8 cellular contexts compared by ENCODE assay signal in the genomic region with DNA sequence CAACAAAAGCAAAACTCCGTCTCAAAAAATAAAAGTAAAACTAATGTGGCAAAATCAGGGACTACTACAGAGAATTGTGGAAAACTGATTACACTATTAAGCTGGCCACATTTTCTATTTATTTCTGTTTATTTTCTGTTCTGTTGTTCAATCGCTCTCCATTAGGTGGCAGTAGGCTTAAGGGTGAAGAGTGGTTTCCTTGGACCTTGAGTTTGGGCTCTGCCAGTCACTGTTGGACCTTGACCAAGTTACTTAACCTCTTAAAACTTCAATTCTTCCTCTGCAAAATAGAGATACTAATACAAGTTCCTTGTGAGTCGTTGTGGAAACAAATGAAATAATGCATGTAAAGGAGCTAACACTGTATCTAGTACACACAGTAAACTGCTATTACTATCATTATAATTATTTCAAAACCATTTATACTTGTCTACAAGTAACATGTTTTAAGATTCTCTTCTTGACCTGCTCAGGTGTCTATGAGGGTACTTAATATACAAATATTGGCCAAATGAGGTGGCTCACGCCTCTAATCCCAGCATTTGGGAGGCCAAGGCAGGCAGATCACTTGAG. TPM values are rescaled to one million over a fixed set of nuclear protein-coding genes. Genes with fewer than 3 reads are reported as not detected.
DNase-seq lines count a peak whose midpoint lies in the region; ATAC-seq and TF ChIP-seq lines count a peak whose summit lies in the region.

No MANE protein-coding gene starts in this region.

- no peak overlapping the region for H2BK5ac ChIP-seq in mesendoderm (ENCODE audit: low read length)

- no peaks in the 10 kb centered on the region for H3K27me3 Mint-ChIP-seq in endodermal cell (ENCODE audit: insufficient read depth)

- no peaks in the 10 kb centered on the region for H3K9me2 ChIP-seq in OCI-LY1 (ENCODE audit: low read depth, low read length)

- H2AK5ac ChIP-seq in mesendoderm (ENCODE audit: low read length): no peak overlapping the region

- no peak overlapping the region for H3K4ac ChIP-seq in mesendoderm (ENCODE audit: low read depth, low read length)

- TF ChIP-seq CTCF in OCI-LY1 (IDR thresholded peaks at IDR 0.05; ENCODE audit: low read length): peak; percentile 75
- peak; percentile 85 for TF ChIP-seq CTCF in endodermal cell (conservative IDR thresholded peaks at IDR 0.05)

- no peaks in the 10 kb centered on the region for H3F3A ChIP-seq in OCI-LY1 (ENCODE audit: insufficient read depth, low read length)

- H3K36me3 Mint-ChIP-seq in endodermal cell (ENCODE audit: low read depth): peaks cover 46% of the 10 kb centered on the region

- H3K18ac ChIP-seq in mesendoderm (ENCODE audit: low read length): no peak overlapping the region

- H3K9ac ChIP-seq in OCI-LY1 (ENCODE audit: low read length) (no peak overlapping the region), endodermal cell (ENCODE audit: extremely low read depth, low read length, poor library complexity, severe bottlenecking) (no peak overlapping the region), mesendoderm (ENCODE audit: low read length) (no peak overlapping the region)

- H3K9me3 ChIP-seq in OCI-LY1 (ENCODE audit: low read length): no peaks in the 10 kb centered on the region
- no peaks in the 10 kb centered on the region for H3K9me3 ChIP-seq in endodermal cell (ENCODE audit: control insufficient read depth, low read length)

- H4K5ac ChIP-seq in mesendoderm (ENCODE audit: low read length): no peak overlapping the region

- H3K79me2 ChIP-seq in OCI-LY1 (ENCODE audit: insufficient read depth, low read length) (no peaks in the 10 kb centered on the region), mesendoderm (ENCODE audit: control insufficient read depth, insufficient read depth, low read length) (no peaks in the 10 kb centered on the region)

- no peak overlapping the region for H4K8ac ChIP-seq in mesendoderm (ENCODE audit: low read depth, low read length)

- 56 to 69% methylated on average over 3 to 4 of the region's 4 CpGs for WGBS in endodermal cell (ENCODE audit: insufficient coverage in 1 of 2, insufficient read length in 1 of 2), 2 experiments
- WGBS in mesendoderm (ENCODE audit: extremely low coverage, insufficient coverage, low lambda C conversion rate): no CpG with 5 or more reads among the region's 4 CpGs

- no peaks in the 10 kb centered on the region; the same call in 1 of the 2 replicates for H3K36me3 ChIP-seq in H7 (replicated peaks; ENCODE audit: control insufficient read depth, insufficient read depth, low read length)
- peaks cover 17% of the 10 kb centered on the region; the same call in 1 of the 2 replicates for H3K36me3 ChIP-seq in OCI-LY1 (ENCODE audit: insufficient read depth, low read length)
- peaks cover 20% of the 10 kb centered on the region for H3K36me3 ChIP-seq in endodermal cell (ENCODE audit: control insufficient read depth, insufficient read depth, low read length)
- no peaks in the 10 kb centered on the region for H3K36me3 ChIP-seq in mesendoderm (ENCODE audit: control insufficient read depth, insufficient read depth, low read length)

- H3K27ac Mint-ChIP-seq in endodermal cell: no peak overlapping the region

- H3K79me1 ChIP-seq in mesendoderm (ENCODE audit: low read length): no peaks in the 10 kb centered on the region

- peak; percentile 72 for DNase-seq in ELR (ENCODE audit: low read depth)
- peak; percentile 27 for DNase-seq in H7
- no peak for DNase-seq in endodermal cell
- peak; percentile 63 for DNase-seq in mesendoderm

- H2BK120ac ChIP-seq in mesendoderm (ENCODE audit: low read depth, low read length): no peak overlapping the region

- no peak overlapping the region for H2AFZ ChIP-seq in OCI-LY1 (ENCODE audit: low read length)

- H3K27ac ChIP-seq in OCI-LY1 (ENCODE audit: low read depth, low read length, poor library complexity, severe bottlenecking) (no peak overlapping the region), endodermal cell (ENCODE audit: low read depth, low read length) (no peak overlapping the region), mesendoderm (ENCODE audit: low read depth, low read length) (no peak overlapping the region)

- H3K4me1 ChIP-seq in OCI-LY1 (ENCODE audit: insufficient read depth, low read length, severe bottlenecking): no peaks in the 10 kb centered on the region
- no peaks in the 10 kb centered on the region for H3K4me1 ChIP-seq in endodermal cell (ENCODE audit: control insufficient read depth, insufficient read depth, low read length)
- H3K4me1 ChIP-seq in mesendoderm (ENCODE audit: control insufficient read depth, low read depth, low read length): no peaks in the 10 kb centered on the region

- no peaks in the 10 kb centered on the region for H3K27me3 ChIP-seq in H7 (ENCODE audit: control insufficient read depth, insufficient read depth, low read length)
- no peaks in the 10 kb centered on the region for H3K27me3 ChIP-seq in OCI-LY1 (ENCODE audit: insufficient read depth, low read length)
- no peaks in the 10 kb centered on the region for H3K27me3 ChIP-seq in endodermal cell (ENCODE audit: control insufficient read depth, insufficient read depth, low read length, poor library complexity, severe bottlenecking)
- H3K27me3 ChIP-seq in mesendoderm (ENCODE audit: insufficient read depth, low read length, poor library complexity): no peaks in the 10 kb centered on the region

- H3K4me2 ChIP-seq in OCI-LY1 (ENCODE audit: low read length) (no peak overlapping the region), mesendoderm (ENCODE audit: low read length) (no peak overlapping the region)

- no peak overlapping the region for H3K23ac ChIP-seq in mesendoderm (ENCODE audit: low read length)

- ATAC-seq in HG03135 (IDR thresholded peaks at IDR 0.05; ENCODE audit: unreplicated experiment): no peak
- no peak for ATAC-seq in GM21447 (IDR thresholded peaks at IDR 0.05; ENCODE audit: unreplicated experiment)
- no peak for ATAC-seq in GM19455 (IDR thresholded peaks at IDR 0.05; ENCODE audit: unreplicated experiment)

- H3K4me3 Mint-ChIP-seq in endodermal cell: no peak overlapping the region

- no peaks in the 10 kb centered on the region for H3K9me3 Mint-ChIP-seq in endodermal cell

- H3K56ac ChIP-seq in mesendoderm (ENCODE audit: low read length): no peak overlapping the region

- H3K4me1 Mint-ChIP-seq in endodermal cell: no peaks in the 10 kb centered on the region

- H4K20me1 ChIP-seq in OCI-LY1 (ENCODE audit: insufficient read depth, low read length): no peaks in the 10 kb centered on the region

- H2BK15ac ChIP-seq in mesendoderm (replicated peaks; ENCODE audit: low read depth): no peak overlapping the region

- H3K4me3 ChIP-seq in H7 (ENCODE audit: insufficient read depth, low read depth, low read length) (no peak overlapping the region), OCI-LY1 (ENCODE audit: low read depth, low read length, poor library complexity, severe bottlenecking) (no peak overlapping the region), endodermal cell (ENCODE audit: low read length) (no peak overlapping the region), mesendoderm (ENCODE audit: low read length) (no peak overlapping the region)

RNA-seq across cellular contexts. Expression of a gene that starts 15.2 kb away (rescaled TPM):
- 20.9 and 35.0 TPM in 2 replicates for total RNA-seq in H7 (2014; rRNA removed; shearing (Covaris generic))
- total RNA-seq in endodermal cell: 10 to 100 TPM; 18.3 to 22.7 TPM
- polyA plus RNA-seq in endodermal cell (2013, experiment 1 of 2): 36.7 TPM
- polyA plus RNA-seq in endodermal cell (2013, experiment 2 of 2): 30.2 TPM
- 6.6 TPM for polyA plus RNA-seq in mesendoderm (2013, experiment 1 of 2)
- polyA plus RNA-seq in mesendoderm (2013, experiment 2 of 2): 6.2 TPM

RNA-seq across cellular contexts. Expression of a gene that starts 46.6 kb away (rescaled TPM):
- 9.1 TPM in 2 replicates for total RNA-seq in H7 (2014; rRNA removed; shearing (Covaris generic))
- total RNA-seq in endodermal cell: 10 to 100 TPM; 23.2 to 28.6 TPM
- 24.5 TPM for polyA plus RNA-seq in endodermal cell (2013, experiment 1 of 2)
- 21.6 TPM for polyA plus RNA-seq in endodermal cell (2013, experiment 2 of 2)
- polyA plus RNA-seq in mesendoderm (2013, experiment 1 of 2): 24.6 TPM
- polyA plus RNA-seq in mesendoderm (2013, experiment 2 of 2): 24.0 TPM

RNA-seq across cellular contexts. Expression of a gene that starts 53.1 kb away (rescaled TPM):
- total RNA-seq in H7 (2014; rRNA removed; shearing (Covaris generic)): 0.11 and 0.14 TPM in 2 replicates
- total RNA-seq in endodermal cell: under 1 TPM in 1 of 2 donors, not detected in 1; 0.58 TPM
- polyA plus RNA-seq in endodermal cell (2013, experiment 1 of 2): 0.46 TPM
- polyA plus RNA-seq in endodermal cell (2013, experiment 2 of 2): 0.41 TPM
- not detected for polyA plus RNA-seq in mesendoderm (2013, experiment 1 of 2)
- polyA plus RNA-seq in mesendoderm (2013, experiment 2 of 2): not detected
